ENCODE assay signal across 9 cellular contexts in genomic region chr13:62377838-62378237, GRCh38.
"Had no signal": no experiment of that assay in that cellular context is flagged by ENCODE, and none has a peak within 500 bp of the region (broad histone marks: within the 10 kb centered on the region; RNA-seq: fewer than 3 reads in every experiment).

No MANE protein-coding gene starts in this region.

- ATAC-seq: GM23338, HCT116 had no signal

- H3K9me3 ChIP-seq: HAP-1 had no signal

- H3K27ac ChIP-seq: GM23248 had no signal

- H3K36me3 ChIP-seq: HAP-1 had no signal

- DNase-seq: GM23248, GOT3, H7, H9, HCEC 1CT, HFFc6 had no signal

- H3K4me2 ChIP-seq: GM23338 had no signal

- H3K9ac ChIP-seq: GM23248 had no signal

- H3K4me1 ChIP-seq: HAP-1 had no signal

- H2AFZ ChIP-seq: GM23248, GM23338 had no signal

- H3K4me3 ChIP-seq: GM23248, GM23338, HAP-1 had no signal
